In genomic region chr5:39009981-39010380, GRCh38 we compare ENCODE assay signal across 21 cellular contexts.
DNase-seq lines count a peak whose midpoint lies in the region; ATAC-seq, FAIRE-seq and TF ChIP-seq lines count a peak whose summit lies in the region.
"Had no signal": no experiment of that assay in that cellular context is flagged by ENCODE, and none has a peak within 500 bp of the region (broad histone marks: within the 10 kb centered on the region; RNA-seq: fewer than 3 reads in every experiment).

No MANE protein-coding gene starts in this region.

- intact Hi-C loops in lower leg skin (cut with DNase I; ENCODE audit: low total_unique reads), result no loop called here

- ATAC-seq in central memory CD8-positive, alpha-beta T cell (replicated peaks; ENCODE audit: extremely low read depth, poor library complexity, severe bottlenecking), result no peak
- ATAC-seq: A549, GM12878 had no signal

- no peak for DNase-seq in activated naive CD4-positive, alpha-beta T cell (lab: John Stamatoyannopoulos, UW)
- DNase-seq in HTR-8/SVneo (ENCODE audit: insufficient read length, low spot score) (no peak), progenitor cell of endocrine pancreas (ENCODE audit: low spot score, unreplicated experiment) (no peak), caudate nucleus (lab: John Stamatoyannopoulos, UW) (no peak), lower leg skin (ENCODE audit: low spot score in 2 of 2) (no peak)
- no peak for DNase-seq in central memory CD8-positive, alpha-beta T cell (ENCODE audit: low spot score in 2 of 2)
- DNase-seq: AML-193; Calu3; CD4-positive, alpha-beta memory T cell; DMS79 treated with DMSO at 0.1 percent for 48 hours; GF-D8; H9; IMR-90 had no signal

- H3K27ac ChIP-seq in caudate nucleus (ENCODE audit: low read depth, low read length), result no peak overlapping the region
- H3K27ac ChIP-seq: 22Rv1, A549, C4-2B, HL-60 had no signal

- no peak overlapping the region for H3K4me3 ChIP-seq in lower leg skin (ENCODE audit: low read depth, poor library complexity, severe bottlenecking)
- H3K4me3 ChIP-seq: A549, GM12878 had no signal

- no peaks in the 10 kb centered on the region for H3K9me3 Mint-ChIP-seq in activated naive CD4-positive, alpha-beta T cell treated with anti-CD3 and anti-CD28 coated beads, Interleukin-2, amount 50 U/mL, for 24 hours
- peaks cover 5% of the 10 kb centered on the region for H3K9me3 Mint-ChIP-seq in central memory CD8-positive, alpha-beta T cell
- H3K9me3 Mint-ChIP-seq in progenitor cell of endocrine pancreas (ENCODE audit: low read depth), result peaks cover 16% of the 10 kb centered on the region

- no peaks in the 10 kb centered on the region for H3K27me3 Mint-ChIP-seq in activated naive CD4-positive, alpha-beta T cell treated with anti-CD3 and anti-CD28 coated beads, Interleukin-2, amount 50 U/mL, for 24 hours
- H3K27me3 Mint-ChIP-seq in central memory CD8-positive, alpha-beta T cell, result no peaks in the 10 kb centered on the region
- H3K27me3 Mint-ChIP-seq in progenitor cell of endocrine pancreas, result no peaks in the 10 kb centered on the region
- H3K27me3 Mint-ChIP-seq: CD4-positive, alpha-beta memory T cell had no signal

- no peak for TF ChIP-seq POLR2A in lower leg skin (IDR thresholded peaks at IDR 0.05)

- H3K4me1 Mint-ChIP-seq in activated naive CD4-positive, alpha-beta T cell treated with anti-CD3 and anti-CD28 coated beads, Interleukin-2, amount 50 U/mL, for 24 hours, result peaks cover 33% of the 10 kb centered on the region
- H3K4me1 Mint-ChIP-seq in central memory CD8-positive, alpha-beta T cell, result peaks cover 17% of the 10 kb centered on the region
- no peaks in the 10 kb centered on the region for H3K4me1 Mint-ChIP-seq in progenitor cell of endocrine pancreas (ENCODE audit: low read depth)

- peak; percentile 83 for FAIRE-seq in HTR-8/SVneo (lab: Jason Lieb, UNC)
- FAIRE-seq: A549, GM12878, GM19239, H1 had no signal

- WGBS in lower leg skin, 2 donors, result 80 to 95% methylated on average over 4 of the region's 4 CpGs

- H3K27ac Mint-ChIP-seq in activated naive CD4-positive, alpha-beta T cell treated with anti-CD3 and anti-CD28 coated beads, Interleukin-2, amount 50 U/mL, for 24 hours, result peak overlapping the region; percentile 79
- peak overlapping the region; percentile 9 for H3K27ac Mint-ChIP-seq in central memory CD8-positive, alpha-beta T cell (ENCODE audit: low read depth)
- H3K27ac Mint-ChIP-seq in progenitor cell of endocrine pancreas, result peak overlapping the region; percentile 25

- peaks cover 31% of the 10 kb centered on the region for H3K36me3 Mint-ChIP-seq in activated naive CD4-positive, alpha-beta T cell treated with anti-CD3 and anti-CD28 coated beads, Interleukin-2, amount 50 U/mL, for 24 hours
- H3K36me3 Mint-ChIP-seq in central memory CD8-positive, alpha-beta T cell (ENCODE audit: insufficient read depth), result peaks cover 12% of the 10 kb centered on the region
- H3K36me3 Mint-ChIP-seq in progenitor cell of endocrine pancreas (ENCODE audit: insufficient read depth), result peaks cover 35% of the 10 kb centered on the region

- TF ChIP-seq CTCF in progenitor cell of endocrine pancreas (IDR thresholded peaks at IDR 0.05; ENCODE audit: unreplicated experiment) (no peak), lower leg skin (IDR thresholded peaks at IDR 0.05) (no peak)

- H3K4me3 Mint-ChIP-seq in activated naive CD4-positive, alpha-beta T cell treated with anti-CD3 and anti-CD28 coated beads, Interleukin-2, amount 50 U/mL, for 24 hours, result no peak overlapping the region
- H3K4me3 Mint-ChIP-seq in central memory CD8-positive, alpha-beta T cell, result no peak overlapping the region
- no peak overlapping the region for H3K4me3 Mint-ChIP-seq in progenitor cell of endocrine pancreas (ENCODE audit: low read depth)
- H3K4me3 Mint-ChIP-seq: H9 had no signal

Comparison
In these comparisons a context has a peak if more than half of its experiments do, and no peak if none do; other contexts are left out.
1. H3K27ac Mint-ChIP-seq: peak in every context shown above with its lines; median percentile 79 in activated naive CD4-positive, alpha-beta T cell treated with anti-CD3 and anti-CD28 coated beads, Interleukin-2, amount 50 U/mL, for 24 hours; 25 in progenitor cell of endocrine pancreas; 9 in central memory CD8-positive, alpha-beta T cell.